Comparison of ENCODE assay signal across 19 cellular contexts in genomic region chr2:234286118-234286598, GRCh38.
A peak's percentile ranks its signal among the peaks of the same experiment; 100 is the strongest.
DNase-seq lines count a peak whose midpoint lies in the region; ATAC-seq, FAIRE-seq and TF ChIP-seq lines count a peak whose summit lies in the region.
"Had no signal": no experiment of that assay in that cellular context is flagged by ENCODE, and none has a peak within 500 bp of the region (broad histone marks: within the 10 kb centered on the region; RNA-seq: fewer than 3 reads in every experiment).

No MANE protein-coding gene starts in this region.

- H3K4me1 Mint-ChIP-seq in naive thymus-derived CD4-positive, alpha-beta T cell = peaks cover 25 to 72% (median 48%) of the 10 kb centered on the region in 7 donors

- H3K4me3 Mint-ChIP-seq in naive thymus-derived CD4-positive, alpha-beta T cell = no peak overlapping the region

- DNase-seq in Daoy (ENCODE audit: low read depth) (peak; percentile 94), RCC 7860 (ENCODE audit: low spot score) (peak; percentile 67), cardiac fibroblast (ENCODE audit: low read depth in 2 of 2) (peak; percentile 47 to 60), COR-L47 (lab: John Stamatoyannopoulos, UW) (no peak), esophagus squamous epithelium (lab: John Stamatoyannopoulos, UW) (no peak), HT-29 (ENCODE audit: low spot score) (no peak)
- DNase-seq in naive thymus-derived CD4-positive, alpha-beta T cell = no peak
- DNase-seq: activated CD4-positive, CD25-positive, alpha-beta regulatory T cell treated with anti-CD3 and anti-CD28 coated beads, Interleukin-2, amount 50 U/mL, for 72 hours; activated T-cell treated with anti-CD3 and anti-CD28 coated beads for 4 hours; colonic mucosa; DMS153; left cardiac atrium; NCI-H1105; NCI-H2227 treated with DMSO at 0.1 percent for 48 hours had no signal

- no peaks in the 10 kb centered on the region for H3K9me3 ChIP-seq in naive thymus-derived CD4-positive, alpha-beta T cell (ENCODE audit: control insufficient read depth in 2 of 3, low read length in 3 of 3)
- no peaks in the 10 kb centered on the region for H3K9me3 ChIP-seq in esophagus squamous epithelium
- H3K9me3 ChIP-seq: colonic mucosa had no signal

- no peaks in the 10 kb centered on the region for H3K27me3 ChIP-seq in naive thymus-derived CD4-positive, alpha-beta T cell (ENCODE audit: control insufficient read depth in 2 of 2, insufficient read depth in 2 of 2, low read length in 2 of 2)
- H3K27me3 ChIP-seq in esophagus squamous epithelium = no peaks in the 10 kb centered on the region
- H3K27me3 ChIP-seq: colonic mucosa had no signal

- 60 to 66% methylated on average over 8 of the region's 8 CpGs for WGBS in esophagus squamous epithelium, 2 donors

- H3K36me3 Mint-ChIP-seq in naive thymus-derived CD4-positive, alpha-beta T cell = peaks cover 0 to 40% (median 0%) of the 10 kb centered on the region in 5 donors

- POLR2A ChIA-PET in naive thymus-derived CD4-positive, alpha-beta T cell (lab: Charles Lee) = interaction anchor here (1.2 to 12.4 kb wide), 3 partner anchors 165 to 212 kb away, joined by 3 to 270 read pairs (median 9); partner anchors contain the start of gene ARL4C

- no peaks in the 10 kb centered on the region for H3K27me3 Mint-ChIP-seq in naive thymus-derived CD4-positive, alpha-beta T cell
- H3K27me3 Mint-ChIP-seq: progenitor cell of endocrine pancreas had no signal

- TF ChIP-seq POLR2A in esophagus squamous epithelium (IDR thresholded peaks at IDR 0.05) = no peak

- FAIRE-seq in RCC 7860 (lab: Jason Lieb, UNC) = peak; percentile 70
- FAIRE-seq: K562 had no signal

- H3K4me3 ChIP-seq in cardiac fibroblast (replicated peaks in 1 of 2; ENCODE audit: low read depth in 2 of 2, low read length in 2 of 2) = no peak overlapping the region
- no peak overlapping the region for H3K4me3 ChIP-seq in naive thymus-derived CD4-positive, alpha-beta T cell (ENCODE audit: low read length)
- H3K4me3 ChIP-seq in esophagus squamous epithelium = no peak overlapping the region
- H3K4me3 ChIP-seq: colonic mucosa, K562 had no signal

- intact Hi-C loops in naive thymus-derived CD4-positive, alpha-beta T cell (cut with micrococcal nuclease) = no loop called here
- intact Hi-C loops in esophagus squamous epithelium (cut with DNase I) = no loop called here

- no peak for TF ChIP-seq CTCF in cardiac fibroblast (IDR thresholded peaks at IDR 0.05; ENCODE audit: low read depth, low read length)
- no peak for TF ChIP-seq CTCF in esophagus squamous epithelium (IDR thresholded peaks at IDR 0.05)

- peak overlapping the region in 5 of 9 donors; percentile 4 to 95 (median 31) for H3K27ac Mint-ChIP-seq in naive thymus-derived CD4-positive, alpha-beta T cell
- H3K27ac Mint-ChIP-seq: progenitor cell of endocrine pancreas had no signal

- no peak for ATAC-seq in naive thymus-derived CD4-positive, alpha-beta T cell
- ATAC-seq in HG02798 (IDR thresholded peaks at IDR 0.05; ENCODE audit: poor library complexity, unreplicated experiment) = no peak
- ATAC-seq: K562, left cardiac atrium, Right ventricle myocardium inferior had no signal

- CTCF ChIA-PET in naive thymus-derived CD4-positive, alpha-beta T cell (lab: Charles Lee) = interaction anchor here (0.7 to 1.4 kb wide), 7 partner anchors 13 to 310 kb away, joined by 3 to 6 read pairs (median 3); no protein-coding TSS in a partner anchor

- H3K27ac ChIP-seq in naive thymus-derived CD4-positive, alpha-beta T cell (ENCODE audit: low read depth, low read length) = no peak overlapping the region
- no peak overlapping the region for H3K27ac ChIP-seq in esophagus squamous epithelium
- H3K27ac ChIP-seq: colonic mucosa, epithelial cell of prostate had no signal

- peaks cover 28 to 40% of the 10 kb centered on the region in 2 donors for H3K4me1 ChIP-seq in naive thymus-derived CD4-positive, alpha-beta T cell (ENCODE audit: control insufficient read depth in 2 of 2, insufficient read depth in 2 of 2, low read length in 2 of 2)
- peaks cover 8 to 25% (median 10%) of the 10 kb centered on the region in 3 donors for H3K4me1 ChIP-seq in esophagus squamous epithelium

- H3K36me3 ChIP-seq in naive thymus-derived CD4-positive, alpha-beta T cell (ENCODE audit: control insufficient read depth in 2 of 3, insufficient read depth in 3 of 3, low read length in 3 of 3) = no peaks in the 10 kb centered on the region
- no peaks in the 10 kb centered on the region for H3K36me3 ChIP-seq in esophagus squamous epithelium
- H3K36me3 ChIP-seq: colonic mucosa had no signal

- peaks cover 0 to 10% (median 0%) of the 10 kb centered on the region in 11 donors for H3K9me3 Mint-ChIP-seq in naive thymus-derived CD4-positive, alpha-beta T cell

Comparison
In these comparisons a context has a peak if more than half of its experiments do, and no peak if none do; other contexts are left out.
1. DNase-seq: peak in Daoy (single experiment), RCC 7860 (single experiment) and cardiac fibroblast (2 of 2); none in naive thymus-derived CD4-positive, alpha-beta T cell (0 of 9), COR-L47 (single experiment), esophagus squamous epithelium (single experiment) and HT-29 (single experiment).